In the genomic region with DNA sequence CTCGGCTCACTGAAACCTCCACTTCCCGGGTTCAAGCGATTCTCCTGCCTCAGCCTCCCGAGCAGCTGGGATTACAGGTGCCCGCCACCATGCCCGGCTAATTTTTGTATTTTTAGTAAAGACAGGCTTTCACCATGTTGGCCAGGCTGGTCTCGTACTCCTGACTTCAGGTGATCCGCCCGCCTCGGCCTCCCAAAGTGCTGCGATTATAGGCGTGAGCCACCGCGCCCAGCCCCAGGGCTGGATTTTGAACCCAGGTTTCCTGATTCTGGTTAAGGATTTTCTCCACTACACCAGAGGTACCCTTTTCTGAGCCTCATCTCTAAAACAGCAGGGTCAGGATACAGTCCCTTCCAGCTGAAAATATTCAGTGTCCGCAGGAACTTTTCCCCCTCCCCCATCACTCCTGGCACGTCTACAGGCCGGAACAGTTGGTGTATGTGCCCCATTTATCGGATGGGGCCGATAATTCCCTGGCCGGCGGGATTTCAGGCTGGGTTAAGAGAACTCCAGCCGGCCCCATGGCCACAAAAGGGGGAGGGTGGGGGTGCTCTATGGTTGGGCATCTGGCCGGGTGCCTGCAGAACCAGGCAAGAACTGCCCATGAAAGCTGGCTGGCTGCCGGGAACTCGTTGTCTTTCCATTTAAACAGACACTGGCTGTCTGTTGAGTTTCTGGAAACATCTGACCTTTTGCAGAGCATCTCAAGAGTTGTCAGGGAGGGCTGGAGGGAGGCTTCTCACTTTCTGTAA, we compare ENCODE assay signal across 10 cellular contexts. TPM values are rescaled to one million over a fixed set of nuclear protein-coding genes. Genes with fewer than 3 reads are reported as not detected.
DNase-seq lines count a peak whose midpoint lies in the region; ATAC-seq, FAIRE-seq and TF ChIP-seq lines count a peak whose summit lies in the region.
"Had no signal": no experiment of that assay in that cellular context is flagged by ENCODE, and none has a peak within 500 bp of the region (broad histone marks: within the 10 kb centered on the region; RNA-seq: fewer than 3 reads in every experiment).

No MANE protein-coding gene starts in this region.

- 85 to 89% methylated on average over 13 to 21 of the region's 25 CpGs for WGBS in mesodermal cell (ENCODE audit: insufficient coverage in 2 of 2), 2 experiments

- dilution Hi-C loops in endothelial cell of umbilical vein (cut with MboI; ENCODE audit: extremely low pct_ligation_motif_present, low sequenced_read_pairs) = no loop called here

- POLR2A ChIA-PET in endothelial cell of umbilical vein (lab: Charles Lee) = no interaction called here

- H3K27me3 ChIP-seq in endothelial cell of umbilical vein (ENCODE audit: control insufficient read depth in 2 of 2, insufficient read depth in 2 of 2, low read length in 2 of 2) (peaks cover 0 to 2% of the 10 kb centered on the region in 2 experiments), thoracic aorta (replicated peaks; ENCODE audit: insufficient read depth) (no peaks in the 10 kb centered on the region)

- H4K20me1 ChIP-seq in endothelial cell of umbilical vein (replicated peaks; ENCODE audit: control insufficient read depth, extremely low read depth, insufficient read depth, low read length) = no peaks in the 10 kb centered on the region

- H3K4me3 ChIP-seq in endothelial cell of umbilical vein (replicated peaks in 1 of 3; ENCODE audit: insufficient read depth in 1 of 3, low read depth in 1 of 3, low read length in 3 of 3) (no peak overlapping the region), mesodermal cell (ENCODE audit: extremely low read depth, insufficient read depth, low read length, poor library complexity, severe bottlenecking) (no peak overlapping the region), thoracic aorta (peak overlapping the region; percentile 60)

- peak; percentile 40 for FAIRE-seq in endothelial cell of umbilical vein (lab: Jason Lieb, UNC)

- CTCF ChIA-PET in endothelial cell of umbilical vein (lab: Charles Lee) = no interaction called here

- intact Hi-C loops in endothelial cell of umbilical vein (cut with micrococcal nuclease) = no loop called here

- no peaks in the 10 kb centered on the region for H3K79me2 ChIP-seq in endothelial cell of umbilical vein (ENCODE audit: control insufficient read depth, insufficient read depth, low read length)

- H3K27ac ChIP-seq in endothelial cell of umbilical vein (ENCODE audit: insufficient read depth, low read depth, low read length) = no peak overlapping the region
- H3K27ac ChIP-seq in mesodermal cell (ENCODE audit: low read depth, low read length, severe bottlenecking) = peak overlapping the region; percentile 66
- H3K27ac ChIP-seq in thoracic aorta = peak overlapping the region; percentile 81 to 86

- H2AFZ ChIP-seq in endothelial cell of umbilical vein (ENCODE audit: low read depth, low read length) = peak overlapping the region; percentile 83

- no peaks in the 10 kb centered on the region for H3K9me1 ChIP-seq in endothelial cell of umbilical vein (replicated peaks; ENCODE audit: control insufficient read depth, extremely low read depth, insufficient read depth, low read length)

- BruUV-seq in endothelial cell of umbilical vein (replicated peaks; lab: Mats Ljungman, UMichigan) = no TSS peak

- peaks cover 5% of the 10 kb centered on the region for H3K4me1 ChIP-seq in endothelial cell of umbilical vein (ENCODE audit: control insufficient read depth, extremely low read depth, insufficient read depth, low read length)
- H3K4me1 ChIP-seq in mesodermal cell (ENCODE audit: control insufficient read depth, insufficient read depth, low read length, poor library complexity, severe bottlenecking) = peaks cover 21% of the 10 kb centered on the region
- peaks cover 12 to 20% of the 10 kb centered on the region in 2 donors for H3K4me1 ChIP-seq in thoracic aorta (ENCODE audit: control insufficient read depth in 1 of 2, low read depth in 2 of 2)

- ATAC-seq in thoracic aorta (ENCODE audit: insufficient number of reproducible peaks, low FRiP score, low read depth) (peak; percentile 47), HG02938 (IDR thresholded peaks at IDR 0.05; ENCODE audit: unreplicated experiment) (no peak), GM21786 (IDR thresholded peaks at IDR 0.05; ENCODE audit: unreplicated experiment) (no peak), GM18519 (IDR thresholded peaks at IDR 0.05; ENCODE audit: low FRiP score, unreplicated experiment) (no peak)

- no peaks in the 10 kb centered on the region for H3K9me3 ChIP-seq in endothelial cell of umbilical vein (replicated peaks; ENCODE audit: control insufficient read depth, insufficient read depth, low read length)
- no peaks in the 10 kb centered on the region for H3K9me3 ChIP-seq in mesodermal cell (ENCODE audit: control insufficient read depth, low read length)
- no peaks in the 10 kb centered on the region for H3K9me3 ChIP-seq in thoracic aorta

- H3K36me3 ChIP-seq in endothelial cell of umbilical vein (ENCODE audit: control insufficient read depth in 2 of 2, extremely low read depth in 1 of 2, insufficient read depth in 2 of 2, low read length in 2 of 2) (no peaks in the 10 kb centered on the region), mesodermal cell (ENCODE audit: control insufficient read depth, insufficient read depth, low read length) (no peaks in the 10 kb centered on the region), thoracic aorta (no peaks in the 10 kb centered on the region)

- peak overlapping the region; percentile 33 for H3K4me2 ChIP-seq in endothelial cell of umbilical vein (ENCODE audit: insufficient read depth, low read length)

- TF ChIP-seq CTCF in endothelial cell of umbilical vein (IDR thresholded peaks at IDR 0.05; ENCODE audit: extremely low read depth in 1 of 2, insufficient read depth in 1 of 2, low read depth in 1 of 2, low read length in 2 of 2) (no peak), thoracic aorta (IDR thresholded peaks at IDR 0.05) (no peak)

- H3K9ac ChIP-seq in endothelial cell of umbilical vein (replicated peaks; ENCODE audit: extremely low read depth, insufficient read depth, low read length) = no peak overlapping the region

- no peak for TF ChIP-seq POLR2A in endothelial cell of umbilical vein (IDR thresholded peaks at IDR 0.05; ENCODE audit: low read depth, low read length)

- DNase-seq in RPMI7951 (ENCODE audit: low read depth) (peak; percentile 80), endothelial cell of umbilical vein (ENCODE audit: low read depth, low spot score) (peak; percentile 43), thoracic aorta (ENCODE audit: low spot score) (peak; percentile 55), AG08395 (ENCODE audit: low spot score) (no peak)
- DNase-seq: activated naive CD8-positive, alpha-beta T cell treated with anti-CD3 and anti-CD28 coated beads for 36 hours; T-helper 1 cell had no signal

TF ChIP-seq in endothelial cell of umbilical vein, 7 proteins besides CTCF, POLR2A, EP300 and RAD21:
- TF ChIP-seq, protein P1, sequence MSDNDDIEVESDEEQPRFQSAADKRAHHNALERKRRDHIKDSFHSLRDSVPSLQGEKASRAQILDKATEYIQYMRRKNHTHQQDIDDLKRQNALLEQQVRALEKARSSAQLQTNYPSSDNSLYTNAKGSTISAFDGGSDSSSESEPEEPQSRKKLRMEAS (IDR thresholded peaks at IDR 0.05; ENCODE audit: insufficient read depth, insufficient read length) = no peak
- no peak for TF ChIP-seq MYC (IDR thresholded peaks at IDR 0.05; ENCODE audit: low read depth, low read length)
- TF ChIP-seq POLR2AphosphoS5 (IDR thresholded peaks at IDR 0.05; ENCODE audit: insufficient read depth, low read depth, low read length) = no peak
TF ChIP-seq in endothelial cell of umbilical vein: peak in this region for 0.

RNA-seq across cellular contexts. Expression of a gene that starts 26.8 kb away (rescaled TPM):
- 18.1 and 20.9 TPM in 2 replicates for total RNA-seq in RPMI7951 (2014; rRNA removed; shearing (Covaris generic))
- total RNA-seq in endothelial cell of umbilical vein (7.1 and 7.8 TPM in 2 replicates), thoracic aorta (10 to 100 TPM; 26.9 to 38.4 TPM)
- polyA plus RNA-seq in endothelial cell of umbilical vein = 6.1 and 7.5 TPM in 2 replicates
- 4.0 and 4.6 TPM in 2 replicates for polyA plus RNA-seq in endothelial cell of umbilical vein (2011; cell fraction: cytosol; rRNA removed)
- 5.5 and 6.2 TPM in 2 replicates for polyA plus RNA-seq in endothelial cell of umbilical vein (2011; cell fraction: nucleus; rRNA removed)
- polyA plus RNA-seq in endothelial cell of umbilical vein (2012) = 12.0 and 13.0 TPM in 2 replicates
- polyA minus RNA-seq in endothelial cell of umbilical vein = 6.9 and 13.6 TPM in 2 replicates
- 23.8 TPM for polyA minus RNA-seq in endothelial cell of umbilical vein (2011; cell fraction: cytosol; rRNA and poly(A)+ RNA removed)
- 6.3 and 9.6 TPM in 2 replicates for polyA minus RNA-seq in endothelial cell of umbilical vein (2011; cell fraction: nucleus; rRNA and poly(A)+ RNA removed)
- 26.1 TPM for polyA plus RNA-seq in mesodermal cell (2013, experiment 1 of 2)
- 25.1 TPM for polyA plus RNA-seq in mesodermal cell (2013, experiment 2 of 2)

RNA-seq across cellular contexts. Expression of a gene that starts 59.4 kb away (rescaled TPM):
- 86.9 and 92.3 TPM in 2 replicates for total RNA-seq in RPMI7951 (2014; rRNA removed; shearing (Covaris generic))
- total RNA-seq in endothelial cell of umbilical vein (58.3 and 61.0 TPM in 2 replicates), thoracic aorta (10 to 100 TPM; 18.0 to 35.6 TPM)
- 105 and 137 TPM in 2 replicates for polyA plus RNA-seq in endothelial cell of umbilical vein
- 88.7 and 98.1 TPM in 2 replicates for polyA plus RNA-seq in endothelial cell of umbilical vein (2011; cell fraction: cytosol; rRNA removed)
- 52.8 and 62.9 TPM in 2 replicates for polyA plus RNA-seq in endothelial cell of umbilical vein (2011; cell fraction: nucleus; rRNA removed)
- polyA plus RNA-seq in endothelial cell of umbilical vein (2012) = 75.2 and 82.5 TPM in 2 replicates
- 33.8 and 37.8 TPM in 2 replicates for polyA minus RNA-seq in endothelial cell of umbilical vein
- polyA minus RNA-seq in endothelial cell of umbilical vein (2011; cell fraction: cytosol; rRNA and poly(A)+ RNA removed) = 31.9 TPM
- 8.5 and 8.9 TPM in 2 replicates for polyA minus RNA-seq in endothelial cell of umbilical vein (2011; cell fraction: nucleus; rRNA and poly(A)+ RNA removed)
- polyA plus RNA-seq in mesodermal cell (2013, experiment 1 of 2) = 49.5 TPM
- polyA plus RNA-seq in mesodermal cell (2013, experiment 2 of 2) = 44.5 TPM

RNA-seq across cellular contexts. Expression of a gene that starts 59.7 kb away (rescaled TPM):
- 4.3 and 5.9 TPM in 2 replicates for total RNA-seq in RPMI7951 (2014; rRNA removed; shearing (Covaris generic))
- 4.4 and 7.2 TPM in 2 replicates for total RNA-seq in endothelial cell of umbilical vein
- 4.8 and 6.0 TPM in 2 replicates for polyA plus RNA-seq in endothelial cell of umbilical vein
- polyA plus RNA-seq in endothelial cell of umbilical vein (2011; cell fraction: cytosol; rRNA removed) = 2.9 and 3.6 TPM in 2 replicates
- polyA plus RNA-seq in endothelial cell of umbilical vein (2011; cell fraction: nucleus; rRNA removed) = 2.9 and 3.8 TPM in 2 replicates
- polyA plus RNA-seq in endothelial cell of umbilical vein (2012) = 2.1 and 2.2 TPM in 2 replicates
- 10.7 and 14.9 TPM in 2 replicates for polyA minus RNA-seq in endothelial cell of umbilical vein
- 7.3 TPM for polyA minus RNA-seq in endothelial cell of umbilical vein (2011; cell fraction: cytosol; rRNA and poly(A)+ RNA removed)
- polyA minus RNA-seq in endothelial cell of umbilical vein (2011; cell fraction: nucleus; rRNA and poly(A)+ RNA removed) = 2.1 and 5.1 TPM in 2 replicates
- polyA plus RNA-seq in mesodermal cell (2013, experiment 1 of 2) = 2.4 TPM
- 1.1 TPM for polyA plus RNA-seq in mesodermal cell (2013, experiment 2 of 2)
- total RNA-seq in thoracic aorta = 10 to 100 TPM in 1 of 2 donors, 1 to 10 TPM in 1; 5.0 to 23.4 TPM
